ENCODE assay signal across 21 cellular contexts in genomic region chr14:52091913-52092312, GRCh38.
"Had no signal": no experiment of that assay in that cellular context is flagged by ENCODE, and none has a peak within 500 bp of the region (broad histone marks: within the 10 kb centered on the region; RNA-seq: fewer than 3 reads in every experiment).

No MANE protein-coding gene starts in this region.

- H3K4me1 ChIP-seq: esophagus squamous epithelium, gastrocnemius medialis, psoas muscle, stomach had no signal

- DNase-seq: effector memory CD8-positive, alpha-beta T cell; esophagus squamous epithelium; gastrocnemius medialis; glutamatergic neuron; kidney; left colon; mammary epithelial cell; naive thymus-derived CD4-positive, alpha-beta T cell; psoas muscle; retina; sigmoid colon; stimulated activated CD4-positive, alpha-beta T cell treated with anti-CD3 and anti-CD28 coated beads, Interleukin-2, amount 100 ng/mL, for 24 hours; stimulated activated naive CD4-positive, alpha-beta T cell; stomach; substantia nigra; trophoblast cell had no signal

- H3K36me3 ChIP-seq: esophagus squamous epithelium, gastrocnemius medialis, neutrophil, sigmoid colon, stomach, thoracic aorta had no signal

- H3K27ac ChIP-seq: epithelial cell of prostate, esophagus squamous epithelium, gastrocnemius medialis, hepatocyte, neutrophil, psoas muscle, sigmoid colon, skin epidermis, stomach, thoracic aorta had no signal

- H3K9me3 ChIP-seq: esophagus squamous epithelium, gastrocnemius medialis, neutrophil, psoas muscle, sigmoid colon, stomach, thoracic aorta had no signal

- H3K27me3 ChIP-seq: gastrocnemius medialis, hepatocyte, sigmoid colon, stomach had no signal

- H3K4me3 ChIP-seq: esophagus squamous epithelium, gastrocnemius medialis, hepatocyte, psoas muscle, sigmoid colon, skin epidermis, stomach, thoracic aorta had no signal

- ATAC-seq: effector memory CD8-positive, alpha-beta T cell; gastrocnemius medialis; left colon; naive thymus-derived CD4-positive, alpha-beta T cell; psoas muscle had no signal
